ENCODE assay signal across 33 cellular contexts in genomic region chr16:9332574-9333148, GRCh38.
"Had no signal": no experiment of that assay in that cellular context is flagged by ENCODE, and none has a peak within 500 bp of the region (broad histone marks: within the 10 kb centered on the region; RNA-seq: fewer than 3 reads in every experiment).

No MANE protein-coding gene starts in this region.

- FAIRE-seq: astrocyte, TTC549 had no signal

- DNase-seq: activated B cell treated with CpG ODN at 0.5 μM for 24 hours; activated CD4-positive, alpha-beta memory T cell treated with anti-CD3 and anti-CD28 coated beads for 36 hours; activated CD4-positive, alpha-beta T cell treated with anti-CD3 and anti-CD28 coated beads for 4 hours; activated CD4-positive, alpha-beta T cell treated with anti-CD3 and anti-CD28 coated beads, Interleukin-2, amount 10 ng/mL, durations not matched to agents 24 days and 14 days; activated CD4-positive, alpha-beta T cell treated with anti-CD3 and anti-CD28 coated beads, Interleukin-2, amount 50 U/mL, for 1 hour; activated CD4-positive, alpha-beta T cell treated with anti-CD3 and anti-CD28 coated beads, Interleukin-2, amount 50 U/mL, for 4 hours; activated CD4-positive, CD25-positive, alpha-beta regulatory T cell treated with anti-CD3 and anti-CD28 coated beads, Interleukin-2, amount 50 U/mL, for 72 hours; activated CD8-positive, alpha-beta memory T cell treated with anti-CD3 and anti-CD28 coated beads, Interleukin-2, amount 50 U/mL, for 4 hours; activated CD8-positive, alpha-beta T cell treated with anti-CD3 and anti-CD28 coated beads for 36 hours; activated effector memory CD4-positive, alpha-beta T cell treated with anti-CD3 and anti-CD28 coated beads, Interleukin-2, amount 50 U/mL, for 16 hours; activated gamma-delta T cell treated with Interleukin-2 at 50 U/mL for 16 hours; activated naive CD4-positive, alpha-beta T cell; activated naive CD4-positive, alpha-beta T cell treated with anti-CD3 and anti-CD28 coated beads for 36 hours; activated naive CD4-positive, alpha-beta T cell treated with anti-CD3 and anti-CD28 coated beads, Interleukin-2, amount 50 U/mL, for 16 hours; activated naive CD8-positive, alpha-beta T cell treated with anti-CD3 and anti-CD28 coated beads for 36 hours; activated T-cell treated with anti-CD3 and anti-CD28 coated beads for 4 hours; activated T-cell treated with anti-CD3 and anti-CD28 coated beads, Interleukin-2, amount 50 U/mL, for 1 hour; activated T-cell treated with anti-CD3 and anti-CD28 coated beads, Interleukin-2, amount 50 U/mL, for 4 hours; activated T-cell treated with anti-CD3 and anti-CD28 coated beads, Interleukin-2, amount 50 U/mL, for 72 hours; adrenal gland; amniotic stem cell; aorta; body of pancreas; brain microvascular endothelial cell; central memory CD4-positive, alpha-beta T cell; T-helper 2 cell; T-helper 9 cell had no signal

- H3K4me1 ChIP-seq: adrenal gland, breast epithelium had no signal

- ATAC-seq: activated CD8-positive, alpha-beta T cell treated with anti-CD3 and anti-CD28 coated beads for 36 hours; activated naive CD4-positive, alpha-beta T cell treated with anti-CD3 and anti-CD28 coated beads, Interleukin-2, amount 50 U/mL, for 72 hours; activated T-cell treated with anti-CD3 and anti-CD28 coated beads, Interleukin-2, amount 50 U/mL, for 4 hours; activated T-cell treated with anti-CD3 and anti-CD28 coated beads, Interleukin-2, amount 50 U/mL, for 72 hours; activated T-helper 17 cell treated with anti-CD3 and anti-CD28 coated beads, Interleukin-2, amount 50 U/mL, for 72 hours; body of pancreas had no signal

- H3K9me3 ChIP-seq: adrenal gland, body of pancreas, breast epithelium had no signal

- H3K27ac ChIP-seq: adrenal gland, body of pancreas, brain microvascular endothelial cell, breast epithelium, VCaP had no signal

- H3K27me3 ChIP-seq: adrenal gland, body of pancreas, brain microvascular endothelial cell, breast epithelium had no signal

- H3K4me3 ChIP-seq: adrenal gland, body of pancreas, breast epithelium had no signal

- H3K36me3 ChIP-seq: adrenal gland, brain microvascular endothelial cell, breast epithelium had no signal
